Comparison of ENCODE assay signal across 14 cellular contexts in the genomic region with DNA sequence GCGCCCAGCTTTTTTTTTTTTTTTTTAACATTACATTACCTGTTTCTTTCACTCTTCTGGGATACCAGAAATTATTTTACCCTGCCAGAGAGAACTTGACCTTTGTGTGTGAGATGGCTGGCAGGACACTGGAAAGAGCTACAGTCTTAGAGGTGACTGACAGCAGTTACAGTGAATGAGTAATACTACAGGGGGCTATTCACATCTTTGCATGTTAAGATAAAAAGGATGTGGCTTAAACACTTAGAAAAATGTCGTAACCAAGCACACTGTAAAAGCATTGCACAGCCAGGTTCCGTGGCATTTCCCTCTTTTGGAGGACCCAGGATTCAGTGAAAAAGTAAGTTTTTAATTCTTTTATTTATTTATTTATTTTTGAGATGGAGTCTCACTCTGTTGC.
"Had no signal": no experiment of that assay in that cellular context is flagged by ENCODE, and none has a peak within 500 bp of the region (broad histone marks: within the 10 kb centered on the region; RNA-seq: fewer than 3 reads in every experiment).

No MANE protein-coding gene starts in this region.

- DNase-seq: activated CD4-positive, alpha-beta memory T cell treated with anti-CD3 and anti-CD28 coated beads for 36 hours; activated gamma-delta T cell; activated naive CD8-positive, alpha-beta T cell treated with anti-CD3 and anti-CD28 coated beads, Interleukin-2, amount 10 ng/mL, durations not matched to agents 7 days and 5 days; activated T-cell treated with anti-CD3 and anti-CD28 coated beads, Interleukin-2, amount 50 U/mL, for 48 hours; aorta; dorsolateral prefrontal cortex; immature natural killer cell; psoas muscle; right lobe of liver; stimulated activated CD4-positive, alpha-beta T cell treated with anti-CD3 and anti-CD28 coated beads, Interleukin-2, amount 100 ng/mL, for 24 hours; stimulated activated naive B cell treated with anti-CD40 and anti-IgM and Interleukin-4, amounts not matched to agents 10 μg/mL and 1 μg/mL and 100 μg/mL, for 72 hours had no signal

- H3K4me3 Mint-ChIP-seq: activated CD4-positive, alpha-beta memory T cell treated with anti-CD3 and anti-CD28 coated beads for 36 hours; activated naive CD8-positive, alpha-beta T cell treated with anti-CD3 and anti-CD28 coated beads, Interleukin-2, amount 10 ng/mL, durations not matched to agents 7 days and 5 days; immature natural killer cell; stimulated activated naive B cell treated with anti-CD40 and anti-IgM and Interleukin-4, amounts not matched to agents 10 μg/mL and 1 μg/mL and 100 μg/mL, for 72 hours had no signal

- H3K4me1 Mint-ChIP-seq: activated naive CD8-positive, alpha-beta T cell treated with anti-CD3 and anti-CD28 coated beads, Interleukin-2, amount 10 ng/mL, durations not matched to agents 7 days and 5 days; immature natural killer cell; stimulated activated naive B cell treated with anti-CD40 and anti-IgM and Interleukin-4, amounts not matched to agents 10 μg/mL and 1 μg/mL and 100 μg/mL, for 72 hours had no signal

- H3K4me1 ChIP-seq: breast epithelium, psoas muscle, right lobe of liver, tibial nerve had no signal

- H3K9me3 Mint-ChIP-seq: activated CD4-positive, alpha-beta memory T cell treated with anti-CD3 and anti-CD28 coated beads for 36 hours; activated naive CD8-positive, alpha-beta T cell treated with anti-CD3 and anti-CD28 coated beads, Interleukin-2, amount 10 ng/mL, durations not matched to agents 7 days and 5 days; immature natural killer cell had no signal

- ATAC-seq: psoas muscle; right lobe of liver; stimulated activated naive B cell treated with anti-CD40 and anti-IgM and Interleukin-4, amounts not matched to agents 10 μg/mL and 1 μg/mL and 100 μg/mL, for 72 hours had no signal

- H3K27ac ChIP-seq: breast epithelium, dorsolateral prefrontal cortex, psoas muscle, right lobe of liver, tibial nerve, VCaP had no signal

- H3K9me3 ChIP-seq: breast epithelium, psoas muscle, right lobe of liver, tibial nerve had no signal

- H3K36me3 Mint-ChIP-seq: activated CD4-positive, alpha-beta memory T cell treated with anti-CD3 and anti-CD28 coated beads for 36 hours; activated naive CD8-positive, alpha-beta T cell treated with anti-CD3 and anti-CD28 coated beads, Interleukin-2, amount 10 ng/mL, durations not matched to agents 7 days and 5 days; immature natural killer cell; stimulated activated naive B cell treated with anti-CD40 and anti-IgM and Interleukin-4, amounts not matched to agents 10 μg/mL and 1 μg/mL and 100 μg/mL, for 72 hours had no signal

- H3K27ac Mint-ChIP-seq: activated CD4-positive, alpha-beta memory T cell treated with anti-CD3 and anti-CD28 coated beads for 36 hours; activated naive CD8-positive, alpha-beta T cell treated with anti-CD3 and anti-CD28 coated beads, Interleukin-2, amount 10 ng/mL, durations not matched to agents 7 days and 5 days; immature natural killer cell; stimulated activated naive B cell treated with anti-CD40 and anti-IgM and Interleukin-4, amounts not matched to agents 10 μg/mL and 1 μg/mL and 100 μg/mL, for 72 hours had no signal

- H3K27me3 ChIP-seq: breast epithelium, dorsolateral prefrontal cortex, right lobe of liver, tibial nerve had no signal
